In genomic region chr22:47036352-47036751, GRCh38 we compare ENCODE assay signal across 24 cellular contexts.
"Had no signal": no experiment of that assay in that cellular context is flagged by ENCODE, and none has a peak within 500 bp of the region (broad histone marks: within the 10 kb centered on the region; RNA-seq: fewer than 3 reads in every experiment).

No MANE protein-coding gene starts in this region.

- H3K27me3 Mint-ChIP-seq: activated CD4-positive, alpha-beta T cell treated with anti-CD3 and anti-CD28 coated beads, Interleukin-2, amount 10 ng/mL, durations not matched to agents 7 days and 5 days; activated CD8-positive, alpha-beta memory T cell treated with anti-CD3 and anti-CD28 coated beads, Interleukin-2, amount 10 ng/mL, durations not matched to agents 7 days and 5 days; activated CD8-positive, alpha-beta T cell treated with anti-CD3 and anti-CD28 coated beads for 36 hours; activated naive CD8-positive, alpha-beta T cell treated with anti-CD3 and anti-CD28 coated beads for 36 hours; naive thymus-derived CD4-positive, alpha-beta T cell; stimulated activated naive CD8-positive, alpha-beta T cell treated with anti-CD3 and anti-CD28 coated beads, Interleukin-15, amount 100 ng/mL, for 72 hours had no signal

- H3K4me1 Mint-ChIP-seq: activated CD4-positive, alpha-beta T cell treated with anti-CD3 and anti-CD28 coated beads, Interleukin-2, amount 10 ng/mL, durations not matched to agents 7 days and 5 days; activated CD8-positive, alpha-beta memory T cell treated with anti-CD3 and anti-CD28 coated beads, Interleukin-2, amount 10 ng/mL, durations not matched to agents 7 days and 5 days had no signal

- H3K27me3 ChIP-seq: breast epithelium, heart right ventricle, ovary, right atrium auricular region, suprapubic skin, tibial nerve, uterus had no signal

- H3K36me3 ChIP-seq: breast epithelium, ovary, uterus, WERI-Rb-1 had no signal

- H3K36me3 Mint-ChIP-seq: activated CD8-positive, alpha-beta memory T cell treated with anti-CD3 and anti-CD28 coated beads, Interleukin-2, amount 10 ng/mL, durations not matched to agents 7 days and 5 days had no signal

- H3K4me1 ChIP-seq: breast epithelium, heart right ventricle, psoas muscle, right atrium auricular region, uterus had no signal

- H3K4me3 ChIP-seq: breast epithelium, coronary artery, heart right ventricle, lung, ovary, psoas muscle, right atrium auricular region, suprapubic skin, tibial nerve, uterus had no signal

- DNase-seq: activated CD4-positive, alpha-beta T cell treated with anti-CD3 and anti-CD28 coated beads, Interleukin-2, amount 10 ng/mL, durations not matched to agents 7 days and 5 days; activated CD4-positive, CD25-positive, alpha-beta regulatory T cell treated with anti-CD3 and anti-CD28 coated beads, Interleukin-2, amount 50 U/mL, for 72 hours; activated CD8-positive, alpha-beta memory T cell treated with anti-CD3 and anti-CD28 coated beads, Interleukin-2, amount 10 ng/mL, durations not matched to agents 7 days and 5 days; activated CD8-positive, alpha-beta T cell treated with anti-CD3 and anti-CD28 coated beads for 36 hours; activated naive CD4-positive, alpha-beta T cell; activated naive CD8-positive, alpha-beta T cell treated with anti-CD3 and anti-CD28 coated beads for 36 hours; activated T-cell treated with anti-CD3 and anti-CD28 coated beads for 4 hours; islet precursor cell; left colon; naive thymus-derived CD4-positive, alpha-beta T cell; stimulated activated CD4-positive, alpha-beta T cell treated with anti-CD3 and anti-CD28 coated beads, Interleukin-1b, Interleukin-23, amount 100 ng/mL, for 48 hours; stimulated activated naive CD8-positive, alpha-beta T cell treated with anti-CD3 and anti-CD28 coated beads, Interleukin-15, amount 100 ng/mL, for 72 hours; T-helper 1 cell; uterus; WERI-Rb-1 had no signal

- H3K4me3 Mint-ChIP-seq: activated CD4-positive, alpha-beta T cell treated with anti-CD3 and anti-CD28 coated beads, Interleukin-2, amount 10 ng/mL, durations not matched to agents 7 days and 5 days; activated CD8-positive, alpha-beta memory T cell treated with anti-CD3 and anti-CD28 coated beads, Interleukin-2, amount 10 ng/mL, durations not matched to agents 7 days and 5 days; activated CD8-positive, alpha-beta T cell treated with anti-CD3 and anti-CD28 coated beads for 36 hours; activated naive CD8-positive, alpha-beta T cell treated with anti-CD3 and anti-CD28 coated beads for 36 hours; naive thymus-derived CD4-positive, alpha-beta T cell; stimulated activated naive CD8-positive, alpha-beta T cell treated with anti-CD3 and anti-CD28 coated beads, Interleukin-15, amount 100 ng/mL, for 72 hours had no signal

- H3K27ac Mint-ChIP-seq: activated CD4-positive, alpha-beta T cell treated with anti-CD3 and anti-CD28 coated beads, Interleukin-2, amount 10 ng/mL, durations not matched to agents 7 days and 5 days; activated CD8-positive, alpha-beta memory T cell treated with anti-CD3 and anti-CD28 coated beads, Interleukin-2, amount 10 ng/mL, durations not matched to agents 7 days and 5 days; activated CD8-positive, alpha-beta T cell treated with anti-CD3 and anti-CD28 coated beads for 36 hours; activated naive CD8-positive, alpha-beta T cell treated with anti-CD3 and anti-CD28 coated beads for 36 hours had no signal

- ATAC-seq: activated CD8-positive, alpha-beta memory T cell treated with anti-CD3 and anti-CD28 coated beads, Interleukin-2, amount 10 ng/mL, durations not matched to agents 7 days and 5 days; activated CD8-positive, alpha-beta T cell treated with anti-CD3 and anti-CD28 coated beads for 36 hours; heart right ventricle; left colon; naive thymus-derived CD4-positive, alpha-beta T cell; psoas muscle; stimulated activated naive CD8-positive, alpha-beta T cell treated with anti-CD3 and anti-CD28 coated beads, Interleukin-15, amount 100 ng/mL, for 72 hours had no signal

- H3K9me3 ChIP-seq: breast epithelium, heart right ventricle, ovary, psoas muscle, right atrium auricular region, suprapubic skin, tibial nerve, uterus had no signal

- H3K9me3 Mint-ChIP-seq: activated CD4-positive, alpha-beta T cell treated with anti-CD3 and anti-CD28 coated beads, Interleukin-2, amount 10 ng/mL, durations not matched to agents 7 days and 5 days; activated CD8-positive, alpha-beta T cell treated with anti-CD3 and anti-CD28 coated beads for 36 hours; activated naive CD8-positive, alpha-beta T cell treated with anti-CD3 and anti-CD28 coated beads for 36 hours; naive thymus-derived CD4-positive, alpha-beta T cell; stimulated activated naive CD8-positive, alpha-beta T cell treated with anti-CD3 and anti-CD28 coated beads, Interleukin-15, amount 100 ng/mL, for 72 hours had no signal

- H3K27ac ChIP-seq: breast epithelium, coronary artery, heart right ventricle, ovary, psoas muscle, right atrium auricular region, tibial nerve, uterus, WERI-Rb-1 had no signal
